In genomic region chr21:39714331-39714730, GRCh38 we compare ENCODE assay signal across 27 cellular contexts. TPM values are rescaled to one million over a fixed set of nuclear protein-coding genes. Genes with fewer than 3 reads are reported as not detected.
"Had no signal": no experiment of that assay in that cellular context is flagged by ENCODE, and none has a peak within 500 bp of the region (broad histone marks: within the 10 kb centered on the region; RNA-seq: fewer than 3 reads in every experiment).

No MANE protein-coding gene starts in this region.

- H3K27ac ChIP-seq: RWPE1, SJSA1 had no signal

- ATAC-seq: activated CD4-positive, CD25-positive, alpha-beta regulatory T cell treated with anti-CD3 and anti-CD28 coated beads, Interleukin-2, amount 50 U/mL, for 24 hours; activated CD8-positive, alpha-beta memory T cell treated with anti-CD3 and anti-CD28 coated beads, Interleukin-2, amount 10 ng/mL, durations not matched to agents 7 days and 5 days; activated CD8-positive, alpha-beta T cell treated with anti-CD3 and anti-CD28 coated beads for 36 hours; Panc1 had no signal

- FAIRE-seq: astrocyte had no signal

- DNase-seq: activated CD4-positive, alpha-beta T cell treated with anti-CD3 and anti-CD28 coated beads for 4 hours; activated CD8-positive, alpha-beta memory T cell treated with anti-CD3 and anti-CD28 coated beads, Interleukin-2, amount 10 ng/mL, durations not matched to agents 7 days and 5 days; activated CD8-positive, alpha-beta T cell treated with anti-CD3 and anti-CD28 coated beads for 36 hours; activated effector memory CD4-positive, alpha-beta T cell treated with anti-CD3 and anti-CD28 coated beads, Interleukin-2, amount 50 U/mL, for 16 hours; activated naive CD4-positive, alpha-beta T cell treated with Interleukin-2 at 50 U/mL for 16 hours; activated T-cell treated with anti-CD3 and anti-CD28 coated beads, Interleukin-2, amount 50 U/mL, for 24 hours; Karpas-422; MM.1S; NCI-H1105 treated with DMSO at 0.1 percent for 48 hours; NCI-H1436 treated with DMSO at 0.1 percent for 48 hours; NCI-H187 treated with DMSO at 0.1 percent for 48 hours; NCI-H2081 treated with DMSO at 0.1 percent for 48 hours; NCI-H2171; NCI-H2227 treated with DMSO at 0.1 percent for 48 hours; NCI-H510A; NCI-H526 treated with DMSO at 0.1 percent for 48 hours; NK-92 treated with Interleukin-12 subunit alpha and Interleukin-12 subunit beta, amount 100 ng/mL, for 24 hours; Right ventricle myocardium superior had no signal

- H3K27me3 Mint-ChIP-seq: central memory CD8-positive, alpha-beta T cell had no signal

- H3K4me3 Mint-ChIP-seq: activated CD8-positive, alpha-beta memory T cell treated with anti-CD3 and anti-CD28 coated beads, Interleukin-2, amount 10 ng/mL, durations not matched to agents 7 days and 5 days; activated CD8-positive, alpha-beta T cell treated with anti-CD3 and anti-CD28 coated beads for 36 hours; activated naive CD8-positive, alpha-beta T cell; activated T-cell treated with anti-CD3 and anti-CD28 coated beads, Interleukin-2, amount 50 U/mL, for 24 hours; brain; central memory CD8-positive, alpha-beta T cell; T-helper 1 cell treated with Interleukin-12 subunit alpha and Interleukin-12 subunit beta and Interleukin-4 antibody, amounts not matched to agents 30 μg/mL and 1 μg/mL, for 36 hours had no signal

- H3K36me3 Mint-ChIP-seq: activated CD8-positive, alpha-beta memory T cell treated with anti-CD3 and anti-CD28 coated beads, Interleukin-2, amount 10 ng/mL, durations not matched to agents 7 days and 5 days; activated naive CD8-positive, alpha-beta T cell; brain had no signal

- H3K4me1 Mint-ChIP-seq: activated CD8-positive, alpha-beta memory T cell treated with anti-CD3 and anti-CD28 coated beads, Interleukin-2, amount 10 ng/mL, durations not matched to agents 7 days and 5 days; central memory CD8-positive, alpha-beta T cell had no signal

- H3K36me3 ChIP-seq: SJSA1 had no signal

- H3K27me3 ChIP-seq: SJSA1 had no signal

- H3K9me3 ChIP-seq: SJSA1 had no signal

- H3K9me3 Mint-ChIP-seq: activated CD8-positive, alpha-beta T cell treated with anti-CD3 and anti-CD28 coated beads for 36 hours; activated T-cell treated with anti-CD3 and anti-CD28 coated beads, Interleukin-2, amount 50 U/mL, for 24 hours; central memory CD8-positive, alpha-beta T cell; T-helper 1 cell treated with Interleukin-12 subunit alpha and Interleukin-12 subunit beta and Interleukin-4 antibody, amounts not matched to agents 30 μg/mL and 1 μg/mL, for 36 hours had no signal

- H3K27ac Mint-ChIP-seq: activated CD8-positive, alpha-beta memory T cell treated with anti-CD3 and anti-CD28 coated beads, Interleukin-2, amount 10 ng/mL, durations not matched to agents 7 days and 5 days; activated CD8-positive, alpha-beta T cell treated with anti-CD3 and anti-CD28 coated beads for 36 hours; activated naive CD8-positive, alpha-beta T cell; activated T-cell treated with anti-CD3 and anti-CD28 coated beads, Interleukin-2, amount 50 U/mL, for 24 hours; brain; T-helper 1 cell treated with Interleukin-12 subunit alpha and Interleukin-12 subunit beta and Interleukin-4 antibody, amounts not matched to agents 30 μg/mL and 1 μg/mL, for 36 hours had no signal

- H3K4me3 ChIP-seq: SJSA1 had no signal

- H3K4me1 ChIP-seq: SJSA1 had no signal

RNA-seq across cellular contexts. Expression of gene IGSF5, which starts 30.7 kb away (rescaled TPM):
- total RNA-seq: activated CD8-positive, alpha-beta memory T cell treated with anti-CD3 and anti-CD28 coated beads, Interleukin-2, amount 10 ng/mL, durations not matched to agents 7 days and 5 days; activated CD8-positive, alpha-beta T cell treated with anti-CD3 and anti-CD28 coated beads for 36 hours; SJSA1 had no signal
